13 cellular contexts compared by ENCODE assay signal in genomic region chr20:58702161-58702510, GRCh38.
"Had no signal": no experiment of that assay in that cellular context is flagged by ENCODE, and none has a peak within 500 bp of the region (broad histone marks: within the 10 kb centered on the region; RNA-seq: fewer than 3 reads in every experiment).

No MANE protein-coding gene starts in this region.

- H3K9me3 ChIP-seq: heart left ventricle, psoas muscle, right atrium auricular region, tibial artery had no signal

- H3K4me1 Mint-ChIP-seq: neural crest cell; stimulated activated naive CD8-positive, alpha-beta T cell treated with anti-CD3 and anti-CD28 coated beads, Interleukin-15, amount 100 ng/mL, for 72 hours had no signal

- DNase-seq: activated CD4-positive, alpha-beta memory T cell treated with anti-CD3 and anti-CD28 coated beads for 36 hours; activated CD4-positive, alpha-beta T cell treated with anti-CD3 and anti-CD28 coated beads for 48 hours; amygdala; psoas muscle; stimulated activated CD4-positive, alpha-beta T cell treated with anti-CD3 and anti-CD28 coated beads, Interleukin-1b, Interleukin-23, amount 100 ng/mL, for 48 hours; stimulated activated naive CD8-positive, alpha-beta T cell treated with anti-CD3 and anti-CD28 coated beads, Interleukin-15, amount 100 ng/mL, for 72 hours; T1000 had no signal

- H3K27ac ChIP-seq: heart left ventricle, psoas muscle, right atrium auricular region, tibial artery had no signal

- ATAC-seq: activated T-helper 17 cell treated with anti-CD3 and anti-CD28 coated beads, Interleukin-2, amount 50 U/mL, for 72 hours; heart left ventricle; naive thymus-derived CD4-positive, alpha-beta T cell; psoas muscle; stimulated activated naive CD8-positive, alpha-beta T cell treated with anti-CD3 and anti-CD28 coated beads, Interleukin-15, amount 100 ng/mL, for 72 hours had no signal

- H3K27ac Mint-ChIP-seq: activated CD4-positive, alpha-beta memory T cell treated with anti-CD3 and anti-CD28 coated beads for 36 hours; activated T-helper 17 cell treated with anti-CD3 and anti-CD28 coated beads, Interleukin-2, amount 50 U/mL, for 72 hours had no signal

- H3K9me3 Mint-ChIP-seq: activated CD4-positive, alpha-beta memory T cell treated with anti-CD3 and anti-CD28 coated beads for 36 hours; activated T-helper 17 cell treated with anti-CD3 and anti-CD28 coated beads, Interleukin-2, amount 50 U/mL, for 72 hours; neural crest cell; stimulated activated naive CD8-positive, alpha-beta T cell treated with anti-CD3 and anti-CD28 coated beads, Interleukin-15, amount 100 ng/mL, for 72 hours had no signal

- H3K4me1 ChIP-seq: heart left ventricle, psoas muscle, right atrium auricular region, tibial artery had no signal

- H3K4me3 ChIP-seq: heart left ventricle, psoas muscle, right atrium auricular region, tibial artery had no signal

- H3K4me3 Mint-ChIP-seq: activated CD4-positive, alpha-beta memory T cell treated with anti-CD3 and anti-CD28 coated beads for 36 hours; activated T-helper 17 cell treated with anti-CD3 and anti-CD28 coated beads, Interleukin-2, amount 50 U/mL, for 72 hours; naive thymus-derived CD4-positive, alpha-beta T cell; neural crest cell; stimulated activated naive CD8-positive, alpha-beta T cell treated with anti-CD3 and anti-CD28 coated beads, Interleukin-15, amount 100 ng/mL, for 72 hours had no signal

- H3K27me3 ChIP-seq: heart left ventricle, right atrium auricular region, tibial artery had no signal

- H3K27me3 Mint-ChIP-seq: activated CD4-positive, alpha-beta memory T cell treated with anti-CD3 and anti-CD28 coated beads for 36 hours; activated T-helper 17 cell treated with anti-CD3 and anti-CD28 coated beads, Interleukin-2, amount 50 U/mL, for 72 hours; naive thymus-derived CD4-positive, alpha-beta T cell; stimulated activated naive CD8-positive, alpha-beta T cell treated with anti-CD3 and anti-CD28 coated beads, Interleukin-15, amount 100 ng/mL, for 72 hours had no signal
